21 cellular contexts compared by ENCODE assay signal in the genomic region with DNA sequence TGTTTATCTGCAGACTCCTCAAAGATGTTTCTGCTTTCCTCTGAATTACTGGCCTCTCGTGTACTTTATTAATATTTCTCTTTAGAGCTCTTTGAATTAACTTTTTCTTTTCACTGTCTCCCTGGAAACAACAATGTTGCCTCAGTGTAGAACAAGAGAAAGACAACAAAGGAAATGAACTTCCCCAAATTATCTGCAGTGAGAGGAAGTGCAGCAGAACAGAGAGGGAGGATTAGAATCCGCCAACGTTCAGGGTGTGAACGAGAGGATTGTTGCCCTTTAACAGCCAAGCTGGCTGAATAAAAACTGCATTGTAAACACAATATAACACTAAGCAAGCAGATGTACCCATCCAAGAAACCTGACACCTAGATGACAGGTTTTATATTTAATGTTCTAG.
"Had no signal": no experiment of that assay in that cellular context is flagged by ENCODE, and none has a peak within 500 bp of the region (broad histone marks: within the 10 kb centered on the region; RNA-seq: fewer than 3 reads in every experiment).

No MANE protein-coding gene starts in this region.

- H3K4me1 Mint-ChIP-seq: activated CD4-positive, alpha-beta T cell treated with anti-CD3 and anti-CD28 coated beads for 36 hours; activated naive CD4-positive, alpha-beta T cell treated with anti-CD3 and anti-CD28 coated beads, Interleukin-2, amount 50 U/mL, for 24 hours; memory B cell; naive thymus-derived CD4-positive, alpha-beta T cell; stimulated activated effector memory CD8-positive, alpha-beta T cell treated with anti-CD3 and anti-CD28 coated beads, Interleukin-12 subunit alpha, Interleukin-12 subunit beta, amount 100 ng/mL, for 72 hours; WTC11 had no signal

- H3K4me3 ChIP-seq: ascending aorta, esophagus muscularis mucosa, gastroesophageal sphincter, heart left ventricle, left lung, sigmoid colon, stomach had no signal

- ATAC-seq: activated CD4-positive, alpha-beta T cell treated with anti-CD3 and anti-CD28 coated beads for 36 hours; gastroesophageal sphincter; heart left ventricle; left lung; naive thymus-derived CD4-positive, alpha-beta T cell; stimulated activated effector memory CD8-positive, alpha-beta T cell treated with anti-CD3 and anti-CD28 coated beads, Interleukin-12 subunit alpha, Interleukin-12 subunit beta, amount 100 ng/mL, for 72 hours had no signal

- H3K9ac ChIP-seq: parathyroid adenoma had no signal

- H3K27ac Mint-ChIP-seq: activated CD4-positive, alpha-beta T cell treated with anti-CD3 and anti-CD28 coated beads for 36 hours; activated naive CD4-positive, alpha-beta T cell treated with anti-CD3 and anti-CD28 coated beads, Interleukin-2, amount 50 U/mL, for 24 hours; memory B cell; naive thymus-derived CD4-positive, alpha-beta T cell; stimulated activated effector memory CD8-positive, alpha-beta T cell treated with anti-CD3 and anti-CD28 coated beads, Interleukin-12 subunit alpha, Interleukin-12 subunit beta, amount 100 ng/mL, for 72 hours; type B pancreatic cell; WTC11 had no signal

- H3K4me3 Mint-ChIP-seq: activated CD4-positive, alpha-beta T cell treated with anti-CD3 and anti-CD28 coated beads for 36 hours; activated naive CD4-positive, alpha-beta T cell treated with anti-CD3 and anti-CD28 coated beads, Interleukin-2, amount 50 U/mL, for 24 hours; memory B cell; naive thymus-derived CD4-positive, alpha-beta T cell; stimulated activated effector memory CD8-positive, alpha-beta T cell treated with anti-CD3 and anti-CD28 coated beads, Interleukin-12 subunit alpha, Interleukin-12 subunit beta, amount 100 ng/mL, for 72 hours; type B pancreatic cell; WTC11 had no signal

- H3K4me1 ChIP-seq: ascending aorta, esophagus muscularis mucosa, gastroesophageal sphincter, left lung, parathyroid adenoma had no signal

- DNase-seq: activated CD4-positive, alpha-beta T cell treated with anti-CD3 and anti-CD28 coated beads for 36 hours; activated CD4-positive, alpha-beta T cell treated with anti-CD3 and anti-CD28 coated beads, Interleukin-2, amount 50 U/mL, for 48 hours; activated gamma-delta T cell; cerebellar nuclear complex; effector CD4-positive, alpha-beta T cell; heart left ventricle; left lung; naive thymus-derived CD4-positive, alpha-beta T cell; sigmoid colon; stimulated activated CD4-positive, alpha-beta T cell treated with anti-CD3 and anti-CD28 coated beads, Interleukin-4, amount 100 ng/mL, for 24 hours; stomach had no signal

- H3K27ac ChIP-seq: ascending aorta, esophagus muscularis mucosa, gastroesophageal sphincter, heart left ventricle, left lung, neutrophil, parathyroid adenoma, sigmoid colon, stomach had no signal

- H3K27me3 Mint-ChIP-seq: memory B cell, type B pancreatic cell had no signal

- H3K9me3 ChIP-seq: ascending aorta, neutrophil had no signal

- H3K36me3 ChIP-seq: ascending aorta, esophagus muscularis mucosa, gastroesophageal sphincter, heart left ventricle, left lung, neutrophil, sigmoid colon, stomach had no signal

- H3K36me3 Mint-ChIP-seq: activated naive CD4-positive, alpha-beta T cell treated with anti-CD3 and anti-CD28 coated beads, Interleukin-2, amount 50 U/mL, for 24 hours; memory B cell; stimulated activated effector memory CD8-positive, alpha-beta T cell treated with anti-CD3 and anti-CD28 coated beads, Interleukin-12 subunit alpha, Interleukin-12 subunit beta, amount 100 ng/mL, for 72 hours; type B pancreatic cell had no signal

- H3K27me3 ChIP-seq: ascending aorta, esophagus muscularis mucosa, gastroesophageal sphincter, heart left ventricle, left lung, neutrophil, sigmoid colon, stomach had no signal
